In the genomic region with DNA sequence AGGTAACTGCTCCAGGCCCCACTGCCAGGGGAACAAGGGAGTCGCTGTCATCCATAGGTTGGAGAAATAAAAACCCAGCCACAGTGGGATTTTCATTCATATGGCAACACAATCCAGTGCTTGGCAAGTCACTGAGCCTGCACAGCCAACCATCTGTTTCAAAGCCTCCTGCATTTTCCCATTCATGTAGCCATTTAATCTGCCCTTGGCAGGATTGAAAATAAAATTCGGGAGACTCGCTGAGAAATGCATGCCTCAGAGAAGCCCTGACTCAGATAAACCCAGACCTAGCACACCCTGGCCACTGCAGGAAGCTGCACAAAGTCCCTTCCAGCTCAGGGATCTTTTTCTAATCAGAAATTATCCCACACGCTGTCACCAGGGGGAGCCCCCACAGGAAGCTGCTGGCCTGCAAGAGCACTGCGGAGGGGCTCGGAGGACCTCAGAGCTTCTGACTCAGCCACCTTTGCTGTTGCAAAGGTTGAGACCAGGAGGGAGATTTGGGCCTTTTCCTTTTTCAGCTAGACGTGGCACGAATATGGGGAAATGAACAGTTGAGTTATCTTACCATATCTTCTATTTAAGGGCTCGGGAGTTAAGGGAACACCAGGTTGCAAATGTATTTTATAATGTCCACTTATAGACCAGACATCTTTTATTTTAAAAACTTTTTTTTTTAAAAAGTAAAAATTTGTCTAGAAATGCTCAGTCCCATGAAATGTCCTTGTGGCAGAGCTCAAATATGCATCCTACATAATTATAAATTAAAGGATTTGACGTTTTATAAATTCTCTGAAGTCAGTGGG, we compare ENCODE assay signal across 8 cellular contexts.
DNase-seq lines count a peak whose midpoint lies in the region; ATAC-seq and TF ChIP-seq lines count a peak whose summit lies in the region.

No MANE protein-coding gene starts in this region.

- TF ChIP-seq CTCF in Caco-2 (IDR thresholded peaks at IDR 0.05; ENCODE audit: insufficient read depth in 1 of 2, low read depth in 1 of 2, low read length in 1 of 2, severe bottlenecking in 1 of 2, unreplicated experiment in 1 of 2) (peak; percentile 70 to 83), nephron (IDR thresholded peaks at IDR 0.05; ENCODE audit: unreplicated experiment in 3 of 3) (peak; percentile 78 to 83 (median 79))

- H3K27me3 ChIP-seq in Caco-2 (replicated peaks; ENCODE audit: control insufficient read depth, insufficient read depth, low read length): no peaks in the 10 kb centered on the region

- CTCF ChIA-PET in Caco-2 (lab: Charles Lee): interaction anchor here (0.5 to 1.9 kb wide), 5 partner anchors 10 to 129 kb away, joined by 3 to 9 read pairs (median 4); no protein-coding TSS in a partner anchor

- no peak for TF ChIP-seq POLR2A in erythroblast (IDR thresholded peaks at IDR 0.05; ENCODE audit: low read length)

- H3K4me3 Mint-ChIP-seq in Caco-2 (ENCODE audit: unreplicated experiment) (no peak overlapping the region), nephron (no peak overlapping the region)

- POLR2A ChIA-PET in Caco-2 (lab: Charles Lee): interaction anchor here (0.6 kb wide), 1 partner anchor 107 kb away, joined by 5 read pairs; no protein-coding TSS in a partner anchor

- no peaks in the 10 kb centered on the region for H3K9me3 ChIP-seq in Caco-2

- no peak overlapping the region for H3K4me3 ChIP-seq in Caco-2 (ENCODE audit: low read depth, low read length)

- H3K36me3 ChIP-seq in Caco-2 (ENCODE audit: control insufficient read depth, insufficient read depth, low read length): no peaks in the 10 kb centered on the region

- H3K4me1 Mint-ChIP-seq in Caco-2 (ENCODE audit: low read depth, unreplicated experiment): no peaks in the 10 kb centered on the region
- peaks cover 5% of the 10 kb centered on the region for H3K4me1 Mint-ChIP-seq in nephron

- H3K36me3 Mint-ChIP-seq in Caco-2 (ENCODE audit: insufficient read depth, unreplicated experiment) (no peaks in the 10 kb centered on the region), nephron (ENCODE audit: low read depth) (no peaks in the 10 kb centered on the region)

- H3K9me3 Mint-ChIP-seq in Caco-2 (ENCODE audit: unreplicated experiment) (no peaks in the 10 kb centered on the region), nephron (no peaks in the 10 kb centered on the region)

- DNase-seq in Caco-2 (peak; percentile 72 to 79), NOMO-1 treated with dmso at 0.1 percent for 144 hours (lab: John Stamatoyannopoulos, UW; ENCODE audit: unreplicated experiment) (peak; percentile 77), erythroblast (lab: John Stamatoyannopoulos, UW) (peak; percentile 61 to 67)
- peak; percentile 62 for DNase-seq in activated CD8-positive, alpha-beta memory T cell treated with anti-CD3 and anti-CD28 coated beads, Interleukin-2, amount 50 U/mL, for 4 hours
- DNase-seq in stimulated activated naive CD8-positive, alpha-beta T cell treated with anti-CD3 and anti-CD28 coated beads, Interleukin-15, Interleukin-2, amounts not matched to agents 100 U/mL and 50 U/mL, for 24 hours: peak; percentile 75

- no TSS peak for BruUV-seq in Caco-2 (replicated peaks; lab: Mats Ljungman, UMichigan)

- H3K27me3 Mint-ChIP-seq in Caco-2 (ENCODE audit: insufficient read depth, unreplicated experiment) (no peaks in the 10 kb centered on the region), nephron (ENCODE audit: low read depth) (peaks cover 8% of the 10 kb centered on the region)

- intact Hi-C loops in Caco-2 (cut with micrococcal nuclease; ENCODE audit: unreplicated experiment): loop anchor here (2.0 kb wide), 1 partner anchor 828 kb away; no protein-coding TSS in a partner anchor

- H3K27ac Mint-ChIP-seq in Caco-2 (ENCODE audit: unreplicated experiment): no peak overlapping the region
- H3K27ac Mint-ChIP-seq in nephron: no peak overlapping the region

- 0 out of 2 replicates have a peak, but pooled peaks cover 5% of the 10 kb centered on the region for H3K4me1 ChIP-seq in Caco-2

- peak; percentile 95 for ATAC-seq in GM19395 (IDR thresholded peaks at IDR 0.05; ENCODE audit: unreplicated experiment)
- ATAC-seq in HG03442 (IDR thresholded peaks at IDR 0.05; ENCODE audit: unreplicated experiment): peak; percentile 96
- ATAC-seq in stimulated activated naive CD8-positive, alpha-beta T cell treated with anti-CD3 and anti-CD28 coated beads, Interleukin-15, Interleukin-2, amounts not matched to agents 100 U/mL and 50 U/mL, for 24 hours: peak; percentile 93
